In genomic region chr17:74493381-74493833, GRCh38 we compare ENCODE assay signal across 8 cellular contexts. TPM values are rescaled to one million over a fixed set of nuclear protein-coding genes. Genes with fewer than 3 reads are reported as not detected.
DNase-seq lines count a peak whose midpoint lies in the region; ATAC-seq and TF ChIP-seq lines count a peak whose summit lies in the region.

No MANE protein-coding gene starts in this region.

- WGBS in right lobe of liver (ENCODE audit: insufficient coverage, low coverage, low lambda C conversion rate, missing lambda C conversion rate) = 19% methylated on average over 8 of the region's 11 CpGs

- peaks cover 23% of the 10 kb centered on the region for H3K27me3 ChIP-seq in BE2C
- no peaks in the 10 kb centered on the region for H3K27me3 ChIP-seq in dorsolateral prefrontal cortex
- H3K27me3 ChIP-seq in right lobe of liver = no peaks in the 10 kb centered on the region

- DNase-seq in BE2C (peak; percentile 71), H4 (ENCODE audit: low spot score) (peak; percentile 77), NCI-H524 treated with DMSO at 0.1 percent for 48 hours (lab: John Stamatoyannopoulos, UW) (peak; percentile 44), dorsolateral prefrontal cortex (peak; percentile 57 to 85 (median 72)), right lobe of liver (peak; percentile 72 to 74 (median 72))
- DNase-seq in activated CD4-positive, alpha-beta T cell treated with anti-CD3 and anti-CD28 coated beads, Interleukin-2, amount 50 U/mL, for 1 hour = peak; percentile 68
- DNase-seq in stimulated activated CD4-positive, alpha-beta T cell treated with anti-CD3 and anti-CD28 coated beads, TNF-alpha, amount 100 ng/mL, for 24 hours (ENCODE audit: low read depth in 3 of 3) = peak; percentile 33 to 63 (median 37)

- H3K4me1 ChIP-seq in BE2C = no peaks in the 10 kb centered on the region
- no peaks in the 10 kb centered on the region for H3K4me1 ChIP-seq in right lobe of liver

- TF ChIP-seq CTCF in BE2C (IDR thresholded peaks at IDR 0.05; ENCODE audit: low read depth, low read length) = peak; percentile 96
- peak; percentile 68 to 95 (median 88) for TF ChIP-seq CTCF in dorsolateral prefrontal cortex (IDR thresholded peaks at IDR 0.05 in 54 of 56, conservative IDR thresholded peaks at IDR 0.05 in 2 of 56; ENCODE audit: low read depth in 1 of 56, partially characterized antibody in 56 of 56)
- peak; percentile 85 to 97 (median 90) for TF ChIP-seq CTCF in right lobe of liver (IDR thresholded peaks at IDR 0.05)

- TF ChIP-seq POLR2A in right lobe of liver (IDR thresholded peaks at IDR 0.05) = no peak

- H3K9me3 ChIP-seq in BE2C (no peaks in the 10 kb centered on the region), right lobe of liver (no peaks in the 10 kb centered on the region)

- H3K36me3 ChIP-seq in BE2C = no peaks in the 10 kb centered on the region
- no peaks in the 10 kb centered on the region for H3K36me3 ChIP-seq in right lobe of liver

- intact Hi-C loops in dorsolateral prefrontal cortex (cut with DNase I) (loop anchor here in 1 of 2 donors (5.0 to 10.0 kb wide), 3 partner anchors 36 to 186 kb away; no protein-coding TSS in a partner anchor), right lobe of liver (cut with DNase I) (no loop called here)

- H3K4me3 ChIP-seq in BE2C (ENCODE audit: low read depth, low read length) = no peak overlapping the region
- no peak overlapping the region for H3K4me3 ChIP-seq in dorsolateral prefrontal cortex
- H3K4me3 ChIP-seq in right lobe of liver = no peak overlapping the region

- no peak overlapping the region for H3K27ac ChIP-seq in dorsolateral prefrontal cortex
- H3K27ac ChIP-seq in right lobe of liver = no peak overlapping the region

- ATAC-seq in right lobe of liver (peak; percentile 95 to 98 (median 98)), GM21360 (IDR thresholded peaks at IDR 0.05; ENCODE audit: unreplicated experiment) (no peak)

RNA-seq across cellular contexts. Expression of gene CD300A, which starts 27.0 kb away (rescaled TPM):
- polyA plus RNA-seq in BE2C (2012; ENCODE audit: insufficient read depth, insufficient read length, low read depth) = not detected
- not detected in 2 replicates for total RNA-seq in H4 (2014; rRNA removed; shearing (Covaris generic))
- total RNA-seq in dorsolateral prefrontal cortex (10 to 100 TPM in 17 of 120 experiments, 1 to 10 TPM in 103; 1.1 to 21.1 (median 5.5) TPM), right lobe of liver (10 to 100 TPM in 1 of 6 experiments, 1 to 10 TPM in 5; 4.8 to 16.6 (median 6.6) TPM)

RNA-seq across cellular contexts. Expression of gene CD300LB, which starts 37.9 kb away (rescaled TPM):
- not detected for polyA plus RNA-seq in BE2C (2012; ENCODE audit: insufficient read depth, insufficient read length, low read depth)
- not detected in 2 replicates for total RNA-seq in H4 (2014; rRNA removed; shearing (Covaris generic))
- total RNA-seq in dorsolateral prefrontal cortex (under 1 TPM in 19 of 120 experiments, not detected in 101; 0.19 to 0.76 (median 0.30) TPM), right lobe of liver (under 1 TPM; 0.07 to 0.33 (median 0.21) TPM)

RNA-seq across cellular contexts. Expression of gene CD300C, which starts 52.5 kb away (rescaled TPM):
- polyA plus RNA-seq in BE2C (2012; ENCODE audit: insufficient read depth, insufficient read length, low read depth) = not detected
- 0.37 and 0.45 TPM in 2 replicates for total RNA-seq in H4 (2014; rRNA removed; shearing (Covaris generic))
- total RNA-seq in dorsolateral prefrontal cortex (1 to 10 TPM in 50 of 120 experiments, under 1 TPM in 59, not detected in 11; 0.31 to 3.6 (median 0.98) TPM), right lobe of liver (1 to 10 TPM in 1 of 6 experiments, under 1 TPM in 5; 0.22 to 2.7 (median 0.41) TPM)
